26 cellular contexts compared by ENCODE assay signal in the genomic region with DNA sequence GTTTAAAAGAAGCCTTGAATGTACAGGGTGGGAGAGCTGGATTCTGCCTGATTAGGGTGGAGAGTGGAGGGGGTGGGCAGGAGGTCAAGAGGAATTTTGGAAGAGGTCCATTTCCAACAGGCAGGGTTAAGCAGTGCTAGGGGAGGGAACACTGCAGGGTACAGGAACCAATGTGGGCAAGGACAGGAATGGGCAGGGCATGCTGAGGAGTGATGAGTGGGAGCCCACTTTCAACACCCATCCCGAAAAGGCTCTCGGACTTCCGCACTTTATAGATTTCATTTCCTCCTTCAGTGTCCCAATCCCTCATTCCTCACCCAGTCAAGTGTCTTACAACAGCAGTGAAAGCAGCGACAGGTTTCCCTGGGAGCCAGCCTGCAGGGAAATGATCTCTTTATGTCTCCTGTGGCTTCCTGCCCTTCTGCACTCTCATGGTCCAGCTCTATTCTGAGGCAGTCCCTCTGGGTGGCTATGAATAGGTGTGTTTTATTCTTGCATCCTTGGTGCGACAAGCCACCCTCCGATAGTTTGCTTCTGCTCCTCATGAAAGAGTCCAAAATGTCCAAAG.
"Had no signal": no experiment of that assay in that cellular context is flagged by ENCODE, and none has a peak within 500 bp of the region (broad histone marks: within the 10 kb centered on the region; RNA-seq: fewer than 3 reads in every experiment).

No MANE protein-coding gene starts in this region.

- ATAC-seq: mucosa of descending colon; psoas muscle; right cardiac atrium; stimulated activated effector memory CD8-positive, alpha-beta T cell treated with anti-CD3 and anti-CD28 coated beads, Interleukin-12 subunit alpha, Interleukin-12 subunit beta, amount 100 ng/mL, for 72 hours had no signal

- H3K27ac Mint-ChIP-seq: immature natural killer cell; mesothelial cell of epicardium; naive B cell; nephron; stimulated activated effector memory CD8-positive, alpha-beta T cell treated with anti-CD3 and anti-CD28 coated beads, Interleukin-12 subunit alpha, Interleukin-12 subunit beta, amount 100 ng/mL, for 72 hours had no signal

- H3K27me3 ChIP-seq: sigmoid colon, stomach, thyroid gland, upper lobe of left lung, uterus had no signal

- H3K27ac ChIP-seq: coronary artery, psoas muscle, sigmoid colon, stomach, thyroid gland, upper lobe of left lung, uterus had no signal

- H3K4me1 ChIP-seq: psoas muscle, sigmoid colon, stomach, thyroid gland, upper lobe of left lung, uterus had no signal

- H3K4me3 Mint-ChIP-seq: immature natural killer cell; mesothelial cell of epicardium; naive B cell; nephron; stimulated activated effector memory CD8-positive, alpha-beta T cell treated with anti-CD3 and anti-CD28 coated beads, Interleukin-12 subunit alpha, Interleukin-12 subunit beta, amount 100 ng/mL, for 72 hours had no signal

- H3K36me3 Mint-ChIP-seq: immature natural killer cell; mesothelial cell of epicardium; naive B cell; stimulated activated effector memory CD8-positive, alpha-beta T cell treated with anti-CD3 and anti-CD28 coated beads, Interleukin-12 subunit alpha, Interleukin-12 subunit beta, amount 100 ng/mL, for 72 hours had no signal

- DNase-seq: dermis blood vessel endothelial cell; effector memory CD4-positive, alpha-beta T cell; erythroblast; hypothalamus; immature natural killer cell; islet precursor cell; mesenchymal stem cell; mucosa of descending colon; naive B cell; nucleus accumbens; psoas muscle; right cardiac atrium; sigmoid colon; stimulated activated CD4-positive, alpha-beta T cell treated with anti-CD3 and anti-CD28 coated beads, Interleukin-2, amount 100 ng/mL, for 24 hours; stimulated activated CD4-positive, alpha-beta T cell treated with anti-CD3 and anti-CD28 coated beads, Interleukin-4, amount 100 ng/mL, for 24 hours; stimulated activated naive CD4-positive, alpha-beta T cell treated with Interleukin-2 at 50 U/mL for 16 hours; stomach; thyroid gland; uterus had no signal

- H3K4me1 Mint-ChIP-seq: immature natural killer cell; mesothelial cell of epicardium; naive B cell; nephron; stimulated activated effector memory CD8-positive, alpha-beta T cell treated with anti-CD3 and anti-CD28 coated beads, Interleukin-12 subunit alpha, Interleukin-12 subunit beta, amount 100 ng/mL, for 72 hours had no signal

- H3K4me3 ChIP-seq: coronary artery, mucosa of descending colon, psoas muscle, sigmoid colon, stomach, thyroid gland, upper lobe of left lung, uterus had no signal

- H3K9me3 ChIP-seq: mucosa of descending colon, sigmoid colon, stomach, thyroid gland, upper lobe of left lung, uterus had no signal

- H3K36me3 ChIP-seq: sigmoid colon, stomach, thyroid gland, upper lobe of left lung, uterus had no signal

- FAIRE-seq: endometrium, frontal cortex had no signal

- H3K9me3 Mint-ChIP-seq: stimulated activated effector memory CD8-positive, alpha-beta T cell treated with anti-CD3 and anti-CD28 coated beads, Interleukin-12 subunit alpha, Interleukin-12 subunit beta, amount 100 ng/mL, for 72 hours had no signal
